ENCODE assay signal across 2 cellular contexts in genomic region chr12:104319918-104320626, GRCh38.
A peak's percentile ranks its signal among the peaks of the same experiment; 100 is the strongest.
TF ChIP-seq lines count a peak whose summit lies in the region.

No MANE protein-coding gene starts in this region.

TF ChIP-seq in HepG2, 621 proteins besides CTCF, POLR2A, EP300 and RAD21:
- TF ChIP-seq ZNF20 (CRISPR knock-in tag; IDR thresholded peaks at IDR 0.05), result no peak
- no peak for TF ChIP-seq ZNF337 (CRISPR knock-in tag; IDR thresholded peaks at IDR 0.05; ENCODE audit: borderline replicate concordance, low read depth)
- TF ChIP-seq ZNF773 (CRISPR knock-in tag; IDR thresholded peaks at IDR 0.05; ENCODE audit: borderline replicate concordance), result no peak
- no peak for TF ChIP-seq NFATC3 (CRISPR knock-in tag; IDR thresholded peaks at IDR 0.05)
- TF ChIP-seq RBM22 (optimal IDR thresholded peaks at IDR 0.05; ENCODE audit: low read length), result peak; percentile 80
- peak; percentile 74 for TF ChIP-seq POLR2AphosphoS2 (IDR thresholded peaks at IDR 0.05; ENCODE audit: low read depth, low read length)

TF ChIP-seq in endothelial cell of umbilical vein, 7 proteins besides CTCF, POLR2A, EP300 and RAD21:
- TF ChIP-seq POLR2AphosphoS5 (IDR thresholded peaks at IDR 0.05; ENCODE audit: insufficient read depth, low read depth, low read length) (peak; percentile 3), JUN (IDR thresholded peaks at IDR 0.05; ENCODE audit: borderline replicate concordance, insufficient read depth, insufficient read length, low read depth) (no peak)
